In the genomic region with DNA sequence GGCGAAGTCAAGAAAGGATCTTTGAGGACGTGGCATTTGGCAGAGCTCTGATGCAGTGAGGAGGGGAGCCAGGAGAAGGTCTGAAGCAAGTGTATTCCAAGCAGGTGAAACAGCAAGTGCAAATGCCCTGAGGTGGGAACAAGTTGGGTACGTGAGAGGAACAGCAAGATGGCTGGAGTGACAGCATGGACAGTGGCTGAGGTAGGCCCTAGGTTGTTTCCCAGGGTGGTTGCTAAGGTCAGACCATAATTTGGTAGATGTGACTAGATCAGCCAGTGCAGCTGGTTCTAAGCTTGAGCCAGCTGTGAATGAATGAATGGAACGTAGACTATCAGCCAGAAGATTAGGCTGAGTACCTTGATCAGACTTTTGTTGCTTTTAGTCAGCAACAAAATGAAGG, we compare ENCODE assay signal across 23 cellular contexts. TPM values are rescaled to one million over a fixed set of nuclear protein-coding genes. Genes with fewer than 3 reads are reported as not detected.
A peak's percentile ranks its signal among the peaks of the same experiment; 100 is the strongest.
DNase-seq lines count a peak whose midpoint lies in the region; ATAC-seq, FAIRE-seq and TF ChIP-seq lines count a peak whose summit lies in the region.
"Had no signal": no experiment of that assay in that cellular context is flagged by ENCODE, and none has a peak within 500 bp of the region (broad histone marks: within the 10 kb centered on the region; RNA-seq: fewer than 3 reads in every experiment).

No MANE protein-coding gene starts in this region.

- H2BK5ac ChIP-seq in mesenchymal stem cell (ENCODE audit: low read depth, low read length, poor library complexity, severe bottlenecking), result no peak overlapping the region

- H3K4me3 ChIP-seq in K562 (no peak overlapping the region), mesenchymal stem cell (ENCODE audit: insufficient read depth in 1 of 2, low read depth in 1 of 2, low read length in 2 of 2) (no peak overlapping the region)
- H3K4me3 ChIP-seq: A549; BLaER1 treated with 17β-estradiol and CSF1 and Interleukin-3, amounts not matched to agents 10 nM and 100 nM had no signal

- no peaks in the 10 kb centered on the region for H3K36me3 Mint-ChIP-seq in activated naive CD8-positive, alpha-beta T cell treated with anti-CD3 and anti-CD28 coated beads, Interleukin-2, amount 10 ng/mL, durations not matched to agents 7 days and 5 days
- no peaks in the 10 kb centered on the region for H3K36me3 Mint-ChIP-seq in activated naive CD8-positive, alpha-beta T cell treated with anti-CD3 and anti-CD28 coated beads, Interleukin-2, amount 50 U/mL, for 24 hours (ENCODE audit: low read depth)
- H3K36me3 Mint-ChIP-seq in HFFc6 (ENCODE audit: low read depth), result no peaks in the 10 kb centered on the region; the same call in 1 of the 2 replicates
- H3K36me3 Mint-ChIP-seq: CD8-positive, alpha-beta T cell had no signal

- H3K79me1 ChIP-seq in mesenchymal stem cell (replicated peaks; ENCODE audit: low read length, poor library complexity, severe bottlenecking), result no peaks in the 10 kb centered on the region

- H3K4ac ChIP-seq in mesenchymal stem cell (ENCODE audit: low read depth in 1 of 2, low read length in 2 of 2), result no peak overlapping the region

- no peaks in the 10 kb centered on the region for H3K79me2 ChIP-seq in K562 (ENCODE audit: control insufficient read depth, insufficient read depth, low read length)

- no peaks in the 10 kb centered on the region for H4K20me1 ChIP-seq in K562 (replicated peaks; ENCODE audit: control insufficient read depth, insufficient read depth, low read length)
- H4K20me1 ChIP-seq: BLaER1 treated with 17β-estradiol and CSF1 and Interleukin-3, amounts not matched to agents 10 nM and 100 nM had no signal

- peak overlapping the region; percentile 88 for H4K91ac ChIP-seq in mesenchymal stem cell (ENCODE audit: low read length)

- H3K27me3 ChIP-seq in K562 (ENCODE audit: control insufficient read depth in 2 of 2, insufficient read depth in 2 of 2, low read length in 2 of 2), result no peaks in the 10 kb centered on the region
- no peaks in the 10 kb centered on the region for H3K27me3 ChIP-seq in mesenchymal stem cell (ENCODE audit: control insufficient read depth in 1 of 2, insufficient read depth in 1 of 2, low read length in 2 of 2)
- H3K27me3 ChIP-seq: BLaER1 treated with 17β-estradiol and CSF1 and Interleukin-3, amounts not matched to agents 10 nM and 100 nM had no signal

- in situ Hi-C loops in K562 (cut with MboI), result no loop called here

- TF ChIP-seq RAD21 in K562 (CRISPR knock-in tag; conservative IDR thresholded peaks at IDR 0.05 in 1 of 2, IDR thresholded peaks at IDR 0.05 in 1 of 2), result no peak

- H2AFZ ChIP-seq in K562 (ENCODE audit: low read depth, low read length) (no peak overlapping the region), mesenchymal stem cell (ENCODE audit: low read depth, low read length) (no peak overlapping the region)

- H3K9me3 Mint-ChIP-seq in activated naive CD8-positive, alpha-beta T cell treated with anti-CD3 and anti-CD28 coated beads, Interleukin-2, amount 10 ng/mL, durations not matched to agents 7 days and 5 days, result peaks cover 4% of the 10 kb centered on the region
- peaks cover 4% of the 10 kb centered on the region for H3K9me3 Mint-ChIP-seq in activated naive CD8-positive, alpha-beta T cell treated with anti-CD3 and anti-CD28 coated beads, Interleukin-2, amount 50 U/mL, for 24 hours
- H3K9me3 Mint-ChIP-seq in HFFc6, result peaks cover 4% of the 10 kb centered on the region
- H3K9me3 Mint-ChIP-seq: CD4-positive, alpha-beta T cell had no signal

- TF ChIP-seq CTCF in K562 (IDR thresholded peaks at IDR 0.05 in 2 of 3, conservative IDR thresholded peaks at IDR 0.05 in 1 of 3; ENCODE audit: insufficient read depth in 2 of 3, low read depth in 1 of 3, low read length in 3 of 3), result no peak
- TF ChIP-seq CTCF in omental fat pad (IDR thresholded peaks at IDR 0.05), result no peak
- no peak for TF ChIP-seq CTCF in HFFc6 (IDR thresholded peaks at IDR 0.05)

- H2BK12ac ChIP-seq in mesenchymal stem cell (ENCODE audit: low read length in 2 of 2), result peak overlapping the region; percentile 57 to 86

- H3K9me3 ChIP-seq in K562 (replicated peaks; ENCODE audit: control insufficient read depth, insufficient read depth, low read depth, low read length), result no peaks in the 10 kb centered on the region
- peaks cover 6% of the 10 kb centered on the region for H3K9me3 ChIP-seq in mesenchymal stem cell (ENCODE audit: control insufficient read depth, low read length)
- H3K9me3 ChIP-seq: Caco-2 had no signal

- H3K27ac Mint-ChIP-seq in activated naive CD8-positive, alpha-beta T cell treated with anti-CD3 and anti-CD28 coated beads, Interleukin-2, amount 10 ng/mL, durations not matched to agents 7 days and 5 days, result peak overlapping the region; percentile 17
- no peak overlapping the region for H3K27ac Mint-ChIP-seq in activated naive CD8-positive, alpha-beta T cell treated with anti-CD3 and anti-CD28 coated beads, Interleukin-2, amount 50 U/mL, for 24 hours
- H3K27ac Mint-ChIP-seq in HFFc6, result no peak overlapping the region
- H3K27ac Mint-ChIP-seq: B cell; CD4-positive, alpha-beta T cell; CD8-positive, alpha-beta T cell had no signal

- CTCF ChIA-PET in K562 (lab: Yijun Ruan, JAX; ENCODE audit: low intra/inter-chr PET ratio), result no interaction called here

- no peak for FAIRE-seq in K562 (lab: Jason Lieb, UNC)
- FAIRE-seq: A549, D721Med, G401.6, GM12891, GM19239 had no signal

- H3K14ac ChIP-seq in mesenchymal stem cell (ENCODE audit: low read length in 2 of 2), result no peak overlapping the region

- peaks cover 7% of the 10 kb centered on the region for H3K4me1 Mint-ChIP-seq in activated naive CD8-positive, alpha-beta T cell treated with anti-CD3 and anti-CD28 coated beads, Interleukin-2, amount 10 ng/mL, durations not matched to agents 7 days and 5 days
- H3K4me1 Mint-ChIP-seq in activated naive CD8-positive, alpha-beta T cell treated with anti-CD3 and anti-CD28 coated beads, Interleukin-2, amount 50 U/mL, for 24 hours, result peaks cover 6% of the 10 kb centered on the region
- H3K4me1 Mint-ChIP-seq in HFFc6 (ENCODE audit: low read depth), result peaks cover 77% of the 10 kb centered on the region

- no peak overlapping the region for H3K4me3 Mint-ChIP-seq in activated naive CD8-positive, alpha-beta T cell treated with anti-CD3 and anti-CD28 coated beads, Interleukin-2, amount 10 ng/mL, durations not matched to agents 7 days and 5 days
- H3K4me3 Mint-ChIP-seq in activated naive CD8-positive, alpha-beta T cell treated with anti-CD3 and anti-CD28 coated beads, Interleukin-2, amount 50 U/mL, for 24 hours, result no peak overlapping the region
- H3K4me3 Mint-ChIP-seq in HFFc6, result no peak overlapping the region
- H3K4me3 Mint-ChIP-seq: B cell; CD4-positive, alpha-beta T cell; CD8-positive, alpha-beta T cell had no signal

- DNase-seq in activated naive CD8-positive, alpha-beta T cell treated with anti-CD3 and anti-CD28 coated beads, Interleukin-2, amount 10 ng/mL, durations not matched to agents 7 days and 5 days, result no peak
- no peak for DNase-seq in activated naive CD8-positive, alpha-beta T cell treated with anti-CD3 and anti-CD28 coated beads, Interleukin-2, amount 50 U/mL, for 24 hours
- DNase-seq in K562 (ENCODE audit: extremely low read depth in 1 of 4, low spot score in 3 of 4) (no peak), mesenchymal stem cell (no peak), omental fat pad (ENCODE audit: low spot score) (no peak), HFFc6 (no peak)
- DNase-seq in activated naive CD4-positive, alpha-beta T cell treated with anti-CD3 and anti-CD28 coated beads, Interleukin-2, amount 50 U/mL, for 16 hours, result no peak
- DNase-seq: AML-193; Caco-2; Calu3; CD4-positive, alpha-beta T cell; CD8-positive, alpha-beta T cell; DMS79 treated with DMSO at 0.1 percent for 48 hours; GF-D8 had no signal

- H3K27ac ChIP-seq in K562 (ENCODE audit: extremely low read depth, low read depth, low read length) (no peak overlapping the region), mesenchymal stem cell (ENCODE audit: low read length, poor library complexity, severe bottlenecking) (no peak overlapping the region)
- H3K27ac ChIP-seq: 22Rv1; BLaER1 treated with 17β-estradiol and CSF1 and Interleukin-3, amounts not matched to agents 10 nM and 100 nM; C4-2B had no signal

- H3K18ac ChIP-seq in mesenchymal stem cell (ENCODE audit: low read depth in 1 of 2, low read length in 2 of 2), result peak overlapping the region in 1 of 2 experiments; percentile 61

- POLR2A ChIA-PET in activated naive CD8-positive, alpha-beta T cell treated with anti-CD3 and anti-CD28 coated beads, Interleukin-2, amount 10 ng/mL, durations not matched to agents 7 days and 5 days (lab: Charles Lee), result no interaction called here
- POLR2A ChIA-PET in K562 (lab: Yijun Ruan, JAX), result no interaction called here

- H3K4me1 ChIP-seq in K562 (replicated peaks in 1 of 2; ENCODE audit: control insufficient read depth in 2 of 2, insufficient read depth in 2 of 2, low read length in 2 of 2), result peaks cover 3 to 14% of the 10 kb centered on the region in 2 experiments; a peak in 3 of 5 replicates
- peaks cover 5% of the 10 kb centered on the region for H3K4me1 ChIP-seq in mesenchymal stem cell (ENCODE audit: control insufficient read depth, insufficient read depth, low read depth, low read length)

- H3K27me3 Mint-ChIP-seq in activated naive CD8-positive, alpha-beta T cell treated with anti-CD3 and anti-CD28 coated beads, Interleukin-2, amount 10 ng/mL, durations not matched to agents 7 days and 5 days, result peaks cover 10% of the 10 kb centered on the region
- no peaks in the 10 kb centered on the region for H3K27me3 Mint-ChIP-seq in activated naive CD8-positive, alpha-beta T cell treated with anti-CD3 and anti-CD28 coated beads, Interleukin-2, amount 50 U/mL, for 24 hours
- no peaks in the 10 kb centered on the region; the same call in 1 of the 2 replicates for H3K27me3 Mint-ChIP-seq in HFFc6 (ENCODE audit: insufficient read depth)
- H3K27me3 Mint-ChIP-seq: B cell; CD4-positive, alpha-beta T cell had no signal

- no peak for TF ChIP-seq EP300 in K562 (IDR thresholded peaks at IDR 0.05; ENCODE audit: low read length)

- H3K36me3 ChIP-seq in K562 (ENCODE audit: control insufficient read depth, insufficient read depth, low read length), result no peaks in the 10 kb centered on the region
- H3K36me3 ChIP-seq in mesenchymal stem cell (ENCODE audit: control insufficient read depth in 1 of 2, insufficient read depth in 2 of 2, low read depth in 1 of 2, low read length in 2 of 2), result no peaks in the 10 kb centered on the region
- H3K36me3 ChIP-seq: BLaER1 treated with 17β-estradiol and CSF1 and Interleukin-3, amounts not matched to agents 10 nM and 100 nM had no signal

- no peaks in the 10 kb centered on the region for H3K9me1 ChIP-seq in K562 (ENCODE audit: control insufficient read depth, insufficient read depth, low read length)

- H3K4me2 ChIP-seq in K562 (ENCODE audit: insufficient read depth, low read length), result no peak overlapping the region
- H3K4me2 ChIP-seq in mesenchymal stem cell (ENCODE audit: low read length, poor library complexity, severe bottlenecking), result no peak overlapping the region
- H3K4me2 ChIP-seq: A549; BLaER1 treated with 17β-estradiol and CSF1 and Interleukin-3, amounts not matched to agents 10 nM and 100 nM had no signal

- peak overlapping the region; percentile 64 for H2BK15ac ChIP-seq in mesenchymal stem cell (ENCODE audit: low read depth, poor library complexity, severe bottlenecking)

- peak overlapping the region; percentile 62 for H4K8ac ChIP-seq in mesenchymal stem cell (ENCODE audit: low read length)

- no peak for TF ChIP-seq POLR2A in K562 (conservative IDR thresholded peaks at IDR 0.05)

- no peak overlapping the region for H3K23ac ChIP-seq in mesenchymal stem cell (ENCODE audit: low read length in 2 of 2)

- H2BK120ac ChIP-seq in mesenchymal stem cell (ENCODE audit: low read depth, low read length), result no peak overlapping the region

- 76% methylated on average over 4 of the region's 4 CpGs for whole genome bisulfite sequencing in K562 (ENCODE audit: insufficient coverage, low coverage, missing lambda C conversion rate)
- WGBS in mesenchymal stem cell, result 91% methylated on average over 4 of the region's 4 CpGs

- H3K9ac ChIP-seq in K562 (ENCODE audit: insufficient read depth in 1 of 2, low read depth in 2 of 2, low read length in 2 of 2) (no peak overlapping the region), mesenchymal stem cell (ENCODE audit: low read length) (no peak overlapping the region)
- H3K9ac ChIP-seq: BLaER1 treated with 17β-estradiol and CSF1 and Interleukin-3, amounts not matched to agents 10 nM and 100 nM had no signal

- H2AK5ac ChIP-seq in mesenchymal stem cell (ENCODE audit: low read length, severe bottlenecking), result peak overlapping the region; percentile 92

- ATAC-seq in activated naive CD8-positive, alpha-beta T cell treated with anti-CD3 and anti-CD28 coated beads, Interleukin-2, amount 10 ng/mL, durations not matched to agents 7 days and 5 days (ENCODE audit: low read depth), result no peak
- no peak for ATAC-seq in activated naive CD8-positive, alpha-beta T cell treated with anti-CD3 and anti-CD28 coated beads, Interleukin-2, amount 50 U/mL, for 24 hours
- ATAC-seq in K562 (no peak), omental fat pad (ENCODE audit: low FRiP score) (no peak)
- ATAC-seq: A549; CD8-positive, alpha-beta T cell had no signal

- no TSS peak for BruUV-seq in K562 (replicated peaks; lab: Mats Ljungman, UMichigan)

- intact Hi-C loops in K562 (cut with micrococcal nuclease), result no loop called here

RNA-seq across cellular contexts. Expression of a gene that starts 37.5 kb away (rescaled TPM):
- total RNA-seq in activated naive CD8-positive, alpha-beta T cell treated with anti-CD3 and anti-CD28 coated beads, Interleukin-2, amount 10 ng/mL, durations not matched to agents 7 days and 5 days, result 10 to 100 TPM; 73.4 to 75.7 TPM
- 8.9 and 23.5 TPM in 2 replicates for total RNA-seq in K562 (2011; cell fraction: chromatin; rRNA removed; ENCODE audit: low replicate concordance)
- total RNA-seq in K562 (2011; cell fraction: nucleolus; rRNA removed), result 30.7 and 36.9 TPM in 2 replicates
- total RNA-seq in K562 (2011; cell fraction: nucleoplasm; rRNA removed), result 14.8 and 18.0 TPM in 2 replicates
- total RNA-seq in K562 (2014; rRNA removed) (23.4 and 24.4 TPM in 2 replicates), K562 (2014; rRNA removed; fragmentation: Illumina TruSeq; extraction: Trizol) (3.4 and 3.8 TPM in 2 replicates), K562 (2015; rRNA removed; fragmentation: Illumina TruSeq; extraction: Trizol) (3.6 and 4.0 TPM in 2 replicates), K562 (2021) (19.7 and 24.0 TPM in 2 replicates), omental fat pad (100 to 1,000 TPM; 367 to 477 (median 404) TPM)
- polyA plus RNA-seq in K562 (2011; rRNA removed) (4.0 and 9.1 TPM in 2 replicates), K562 (2014; fragmentation: Illumina TruSeq; extraction: Trizol) (5.9 and 7.6 TPM in 2 replicates), K562 (2014; fragmentation: Nextera tagmentation; extraction: Ambion mirVana) (under 1 TPM; 0.32 TPM), K562 (2014; rRNA removed) (16.4 and 20.1 TPM in 2 replicates)
- 8.2 and 13.9 TPM in 2 replicates for polyA plus RNA-seq in K562 (2011; cell fraction: cytosol; rRNA removed)
- polyA plus RNA-seq in K562 (2011; cell fraction: nucleus; rRNA removed), result 10.6 and 11.1 TPM in 2 replicates
- polyA plus RNA-seq in K562 (2012), result 14.2 and 22.4 TPM in 2 replicates
- polyA minus RNA-seq in K562 (2011; rRNA and poly(A)+ RNA removed), result 4.5 and 6.3 TPM in 2 replicates
- 9.5 and 12.7 TPM in 2 replicates for polyA minus RNA-seq in K562 (2011; cell fraction: cytosol; rRNA and poly(A)+ RNA removed)
- 19.7 and 31.5 TPM in 2 replicates for polyA minus RNA-seq in K562 (2011; cell fraction: nucleus; rRNA and poly(A)+ RNA removed)
- 118 TPM for polyA plus RNA-seq in mesenchymal stem cell (2013, experiment 1 of 2)
- 114 TPM for polyA plus RNA-seq in mesenchymal stem cell (2013, experiment 2 of 2)
- total RNA-seq in HFFc6 (2021; fragmentation: NEBNext Ultra II Directional; extraction: Animal tissue kit (Norgen Biotek cat#: 25700)), result 10 to 100 TPM; 80.5 to 91.1 (median 82.2) TPM
